1 cellular context compared by ENCODE assay signal in genomic region chr7:124460555-124460954, GRCh38.
TF ChIP-seq lines count a peak whose summit lies in the region.

No MANE protein-coding gene starts in this region.

TF ChIP-seq in HepG2, 621 proteins besides CTCF, POLR2A, EP300 and RAD21 (continued from another document and continues in another):
- TF ChIP-seq ZNF124 (CRISPR knock-in tag; IDR thresholded peaks at IDR 0.05) (no peak), MAFG (CRISPR knock-in tag; IDR thresholded peaks at IDR 0.05) (no peak), ZNF121 (CRISPR knock-in tag; IDR thresholded peaks at IDR 0.05) (no peak), ZNF354B (CRISPR knock-in tag; IDR thresholded peaks at IDR 0.05) (no peak), PATZ1 (CRISPR knock-in tag; IDR thresholded peaks at IDR 0.05) (peak; percentile 91), KLF11 (CRISPR knock-in tag; IDR thresholded peaks at IDR 0.05) (no peak), SMAD1 (CRISPR knock-in tag; IDR thresholded peaks at IDR 0.05; ENCODE audit: borderline replicate concordance, low read depth) (no peak), SAP130 (CRISPR knock-in tag; IDR thresholded peaks at IDR 0.05; ENCODE audit: low read depth) (0 out of 2 replicates have a peak, but pooled peaks have one; percentile 15), ZNF619 (CRISPR knock-in tag; IDR thresholded peaks at IDR 0.05) (no peak), MAF1 (CRISPR knock-in tag; IDR thresholded peaks at IDR 0.05; ENCODE audit: borderline replicate concordance) (no peak), MBD4 (IDR thresholded peaks at IDR 0.05; ENCODE audit: borderline replicate concordance, low read length) (no peak), FOXP4 (CRISPR knock-in tag; IDR thresholded peaks at IDR 0.05) (peak; percentile 55), SALL1 (CRISPR knock-in tag; IDR thresholded peaks at IDR 0.05) (peak; percentile 14; the same call in 1 of the 2 replicates), PCBP2 (optimal IDR thresholded peaks at IDR 0.05; ENCODE audit: low read depth, low read length, poor library complexity, severe bottlenecking) (no peak), ZSCAN30 (CRISPR knock-in tag; IDR thresholded peaks at IDR 0.05) (no peak), HDAC1 (CRISPR knock-in tag; IDR thresholded peaks at IDR 0.05) (no peak), ZNF770 (CRISPR knock-in tag; IDR thresholded peaks at IDR 0.05) (no peak), ZNF253 (CRISPR knock-in tag; IDR thresholded peaks at IDR 0.05; ENCODE audit: borderline replicate concordance) (no peak), CC2D1A (CRISPR knock-in tag; IDR thresholded peaks at IDR 0.05) (no peak), GATA4 (IDR thresholded peaks at IDR 0.05; ENCODE audit: borderline replicate concordance, low read depth) (no peak), NR3C1 (CRISPR knock-in tag; IDR thresholded peaks at IDR 0.05) (no peak), HNRNPH1 (optimal IDR thresholded peaks at IDR 0.05; ENCODE audit: low read depth, low read length) (no peak), CBFB (CRISPR knock-in tag; IDR thresholded peaks at IDR 0.05) (no peak), ZNF850 (CRISPR knock-in tag; conservative IDR thresholded peaks at IDR 0.05) (no peak), JUND (CRISPR knock-in tag; IDR thresholded peaks at IDR 0.05) (no peak), SUZ12 (IDR thresholded peaks at IDR 0.05; ENCODE audit: low read depth, low read length) (no peak), CEBPG (CRISPR knock-in tag; IDR thresholded peaks at IDR 0.05) (peak; percentile 73), ZZZ3 (CRISPR knock-in tag; IDR thresholded peaks at IDR 0.05; ENCODE audit: borderline replicate concordance) (no peak), HIVEP1 (CRISPR knock-in tag; IDR thresholded peaks at IDR 0.05) (no peak), ZNF720 (CRISPR knock-in tag; IDR thresholded peaks at IDR 0.05) (no peak), CBX5 (CRISPR knock-in tag; IDR thresholded peaks at IDR 0.05; ENCODE audit: borderline replicate concordance) (no peak), ZNF382 (CRISPR knock-in tag; IDR thresholded peaks at IDR 0.05; ENCODE audit: borderline replicate concordance) (no peak), MTA1 (CRISPR knock-in tag; IDR thresholded peaks at IDR 0.05; ENCODE audit: borderline replicate concordance) (no peak), ELF4 (CRISPR knock-in tag; IDR thresholded peaks at IDR 0.05; ENCODE audit: borderline replicate concordance) (no peak), HNF4G (IDR thresholded peaks at IDR 0.05; ENCODE audit: borderline replicate concordance, low read depth, low read length) (0 out of 2 replicates have a peak, but pooled peaks have one; percentile 17), HNF4G (CRISPR knock-in tag; IDR thresholded peaks at IDR 0.05; ENCODE audit: borderline replicate concordance, low read depth) (no peak)
- TF ChIP-seq, protein P1, sequence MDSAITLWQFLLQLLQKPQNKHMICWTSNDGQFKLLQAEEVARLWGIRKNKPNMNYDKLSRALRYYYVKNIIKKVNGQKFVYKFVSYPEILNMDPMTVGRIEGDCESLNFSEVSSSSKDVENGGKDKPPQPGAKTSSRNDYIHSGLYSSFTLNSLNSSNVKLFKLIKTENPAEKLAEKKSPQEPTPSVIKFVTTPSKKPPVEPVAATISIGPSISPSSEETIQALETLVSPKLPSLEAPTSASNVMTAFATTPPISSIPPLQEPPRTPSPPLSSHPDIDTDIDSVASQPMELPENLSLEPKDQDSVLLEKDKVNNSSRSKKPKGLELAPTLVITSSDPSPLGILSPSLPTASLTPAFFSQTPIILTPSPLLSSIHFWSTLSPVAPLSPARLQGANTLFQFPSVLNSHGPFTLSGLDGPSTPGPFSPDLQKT (CRISPR knock-in tag; IDR thresholded peaks at IDR 0.05; ENCODE audit: borderline replicate concordance), result no peak
- TF ChIP-seq, protein P2, sequence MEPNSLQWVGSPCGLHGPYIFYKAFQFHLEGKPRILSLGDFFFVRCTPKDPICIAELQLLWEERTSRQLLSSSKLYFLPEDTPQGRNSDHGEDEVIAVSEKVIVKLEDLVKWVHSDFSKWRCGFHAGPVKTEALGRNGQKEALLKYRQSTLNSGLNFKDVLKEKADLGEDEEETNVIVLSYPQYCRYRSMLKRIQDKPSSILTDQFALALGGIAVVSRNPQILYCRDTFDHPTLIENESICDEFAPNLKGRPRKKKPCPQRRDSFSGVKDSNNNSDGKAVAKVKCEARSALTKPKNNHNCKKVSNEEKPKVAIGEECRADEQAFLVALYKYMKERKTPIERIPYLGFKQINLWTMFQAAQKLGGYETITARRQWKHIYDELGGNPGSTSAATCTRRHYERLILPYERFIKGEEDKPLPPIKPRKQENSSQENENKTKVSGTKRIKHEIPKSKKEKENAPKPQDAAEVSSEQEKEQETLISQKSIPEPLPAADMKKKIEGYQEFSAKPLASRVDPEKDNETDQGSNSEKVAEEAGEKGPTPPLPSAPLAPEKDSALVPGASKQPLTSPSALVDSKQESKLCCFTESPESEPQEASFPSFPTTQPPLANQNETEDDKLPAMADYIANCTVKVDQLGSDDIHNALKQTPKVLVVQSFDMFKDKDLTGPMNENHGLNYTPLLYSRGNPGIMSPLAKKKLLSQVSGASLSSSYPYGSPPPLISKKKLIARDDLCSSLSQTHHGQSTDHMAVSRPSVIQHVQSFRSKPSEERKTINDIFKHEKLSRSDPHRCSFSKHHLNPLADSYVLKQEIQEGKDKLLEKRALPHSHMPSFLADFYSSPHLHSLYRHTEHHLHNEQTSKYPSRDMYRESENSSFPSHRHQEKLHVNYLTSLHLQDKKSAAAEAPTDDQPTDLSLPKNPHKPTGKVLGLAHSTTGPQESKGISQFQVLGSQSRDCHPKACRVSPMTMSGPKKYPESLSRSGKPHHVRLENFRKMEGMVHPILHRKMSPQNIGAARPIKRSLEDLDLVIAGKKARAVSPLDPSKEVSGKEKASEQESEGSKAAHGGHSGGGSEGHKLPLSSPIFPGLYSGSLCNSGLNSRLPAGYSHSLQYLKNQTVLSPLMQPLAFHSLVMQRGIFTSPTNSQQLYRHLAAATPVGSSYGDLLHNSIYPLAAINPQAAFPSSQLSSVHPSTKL (CRISPR knock-in tag; IDR thresholded peaks at IDR 0.05), result peak; percentile 75
- TF ChIP-seq, protein P3, sequence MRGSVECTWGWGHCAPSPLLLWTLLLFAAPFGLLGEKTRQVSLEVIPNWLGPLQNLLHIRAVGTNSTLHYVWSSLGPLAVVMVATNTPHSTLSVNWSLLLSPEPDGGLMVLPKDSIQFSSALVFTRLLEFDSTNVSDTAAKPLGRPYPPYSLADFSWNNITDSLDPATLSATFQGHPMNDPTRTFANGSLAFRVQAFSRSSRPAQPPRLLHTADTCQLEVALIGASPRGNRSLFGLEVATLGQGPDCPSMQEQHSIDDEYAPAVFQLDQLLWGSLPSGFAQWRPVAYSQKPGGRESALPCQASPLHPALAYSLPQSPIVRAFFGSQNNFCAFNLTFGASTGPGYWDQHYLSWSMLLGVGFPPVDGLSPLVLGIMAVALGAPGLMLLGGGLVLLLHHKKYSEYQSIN (CRISPR knock-in tag; IDR thresholded peaks at IDR 0.05; ENCODE audit: borderline replicate concordance), result no peak
- TF ChIP-seq, protein P4, sequence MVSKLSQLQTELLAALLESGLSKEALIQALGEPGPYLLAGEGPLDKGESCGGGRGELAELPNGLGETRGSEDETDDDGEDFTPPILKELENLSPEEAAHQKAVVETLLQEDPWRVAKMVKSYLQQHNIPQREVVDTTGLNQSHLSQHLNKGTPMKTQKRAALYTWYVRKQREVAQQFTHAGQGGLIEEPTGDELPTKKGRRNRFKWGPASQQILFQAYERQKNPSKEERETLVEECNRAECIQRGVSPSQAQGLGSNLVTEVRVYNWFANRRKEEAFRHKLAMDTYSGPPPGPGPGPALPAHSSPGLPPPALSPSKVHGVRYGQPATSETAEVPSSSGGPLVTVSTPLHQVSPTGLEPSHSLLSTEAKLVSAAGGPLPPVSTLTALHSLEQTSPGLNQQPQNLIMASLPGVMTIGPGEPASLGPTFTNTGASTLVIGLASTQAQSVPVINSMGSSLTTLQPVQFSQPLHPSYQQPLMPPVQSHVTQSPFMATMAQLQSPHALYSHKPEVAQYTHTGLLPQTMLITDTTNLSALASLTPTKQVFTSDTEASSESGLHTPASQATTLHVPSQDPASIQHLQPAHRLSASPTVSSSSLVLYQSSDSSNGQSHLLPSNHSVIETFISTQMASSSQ (IDR thresholded peaks at IDR 0.05; ENCODE audit: low read depth), result no peak
- TF ChIP-seq, protein P4 (CRISPR knock-in tag; IDR thresholded peaks at IDR 0.05; ENCODE audit: borderline replicate concordance), result no peak
- TF ChIP-seq, protein P5, sequence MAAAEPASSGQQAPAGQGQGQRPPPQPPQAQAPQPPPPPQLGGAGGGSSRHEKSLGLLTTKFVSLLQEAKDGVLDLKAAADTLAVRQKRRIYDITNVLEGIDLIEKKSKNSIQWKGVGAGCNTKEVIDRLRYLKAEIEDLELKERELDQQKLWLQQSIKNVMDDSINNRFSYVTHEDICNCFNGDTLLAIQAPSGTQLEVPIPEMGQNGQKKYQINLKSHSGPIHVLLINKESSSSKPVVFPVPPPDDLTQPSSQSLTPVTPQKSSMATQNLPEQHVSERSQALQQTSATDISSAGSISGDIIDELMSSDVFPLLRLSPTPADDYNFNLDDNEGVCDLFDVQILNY (CRISPR knock-in tag; conservative IDR thresholded peaks at IDR 0.05), result no peak
- TF ChIP-seq, protein P6, sequence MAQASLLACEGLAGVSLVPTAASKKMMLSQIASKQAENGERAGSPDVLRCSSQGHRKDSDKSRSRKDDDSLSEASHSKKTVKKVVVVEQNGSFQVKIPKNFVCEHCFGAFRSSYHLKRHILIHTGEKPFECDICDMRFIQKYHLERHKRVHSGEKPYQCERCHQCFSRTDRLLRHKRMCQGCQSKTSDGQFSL (CRISPR knock-in tag; IDR thresholded peaks at IDR 0.05), result no peak
- TF ChIP-seq, protein P7, sequence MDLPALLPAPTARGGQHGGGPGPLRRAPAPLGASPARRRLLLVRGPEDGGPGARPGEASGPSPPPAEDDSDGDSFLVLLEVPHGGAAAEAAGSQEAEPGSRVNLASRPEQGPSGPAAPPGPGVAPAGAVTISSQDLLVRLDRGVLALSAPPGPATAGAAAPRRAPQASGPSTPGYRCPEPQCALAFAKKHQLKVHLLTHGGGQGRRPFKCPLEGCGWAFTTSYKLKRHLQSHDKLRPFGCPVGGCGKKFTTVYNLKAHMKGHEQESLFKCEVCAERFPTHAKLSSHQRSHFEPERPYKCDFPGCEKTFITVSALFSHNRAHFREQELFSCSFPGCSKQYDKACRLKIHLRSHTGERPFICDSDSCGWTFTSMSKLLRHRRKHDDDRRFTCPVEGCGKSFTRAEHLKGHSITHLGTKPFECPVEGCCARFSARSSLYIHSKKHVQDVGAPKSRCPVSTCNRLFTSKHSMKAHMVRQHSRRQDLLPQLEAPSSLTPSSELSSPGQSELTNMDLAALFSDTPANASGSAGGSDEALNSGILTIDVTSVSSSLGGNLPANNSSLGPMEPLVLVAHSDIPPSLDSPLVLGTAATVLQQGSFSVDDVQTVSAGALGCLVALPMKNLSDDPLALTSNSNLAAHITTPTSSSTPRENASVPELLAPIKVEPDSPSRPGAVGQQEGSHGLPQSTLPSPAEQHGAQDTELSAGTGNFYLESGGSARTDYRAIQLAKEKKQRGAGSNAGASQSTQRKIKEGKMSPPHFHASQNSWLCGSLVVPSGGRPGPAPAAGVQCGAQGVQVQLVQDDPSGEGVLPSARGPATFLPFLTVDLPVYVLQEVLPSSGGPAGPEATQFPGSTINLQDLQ (CRISPR knock-in tag; IDR thresholded peaks at IDR 0.05), result no peak
